8 cellular contexts compared by ENCODE assay signal in the genomic region with DNA sequence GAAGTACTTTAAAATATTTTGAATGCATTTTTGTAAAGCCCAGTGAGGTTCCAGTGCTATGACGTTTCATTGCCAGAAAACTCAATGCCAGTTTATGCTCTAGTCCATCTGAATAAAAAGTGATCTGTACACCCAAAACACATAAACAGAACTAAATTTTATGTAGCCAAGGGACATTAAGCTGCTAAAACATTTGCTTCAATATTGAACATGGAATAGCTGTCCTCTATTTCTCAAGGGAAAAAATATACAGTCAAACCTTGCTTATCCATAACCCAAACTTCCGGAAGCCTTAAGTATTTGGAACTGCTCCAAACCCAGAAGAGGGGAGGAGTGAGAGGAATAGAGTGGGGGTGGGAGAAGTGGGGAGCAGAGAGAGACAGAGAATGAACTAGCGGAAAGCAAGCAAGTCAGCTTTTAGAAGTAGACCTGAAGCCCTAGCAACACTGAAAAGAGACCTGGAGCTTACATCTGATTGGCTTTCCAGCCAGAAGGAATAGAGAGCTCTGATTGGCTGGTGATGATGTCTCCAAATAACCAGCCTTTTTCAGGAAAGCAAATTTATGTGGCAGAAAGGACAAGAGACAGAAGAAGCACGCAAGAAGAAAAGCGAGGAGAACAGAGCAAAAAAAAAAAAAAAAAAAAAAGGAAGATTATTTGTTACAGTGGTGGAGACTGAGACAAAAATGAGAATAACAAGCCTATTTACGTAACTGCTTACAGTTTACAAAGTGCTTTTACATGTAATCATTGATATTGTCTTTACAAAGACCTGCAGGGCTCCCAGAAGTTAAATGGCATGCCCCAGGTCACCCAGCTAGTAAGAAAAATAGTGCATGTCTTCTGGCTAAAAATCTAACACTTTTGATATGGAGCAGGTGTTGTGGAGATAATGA.
DNase-seq lines count a peak whose midpoint lies in the region; ATAC-seq and TF ChIP-seq lines count a peak whose summit lies in the region.

No MANE protein-coding gene starts in this region.

- peak; percentile 56 for ATAC-seq in CD4-positive, alpha-beta T cell (ENCODE audit: poor library complexity)
- ATAC-seq in GM21367 (IDR thresholded peaks at IDR 0.05; ENCODE audit: unreplicated experiment): peak; percentile 46
- peak; percentile 75 to 76 for ATAC-seq in gastrocnemius medialis
- ATAC-seq in GM21717 (IDR thresholded peaks at IDR 0.05; ENCODE audit: unreplicated experiment): no peak

- peak overlapping the region; percentile 83 for H3K9ac ChIP-seq in KMS-11

- no peaks in the 10 kb centered on the region for H4K20me1 ChIP-seq in KMS-11 (ENCODE audit: insufficient read depth)

- H3K36me3 ChIP-seq in KMS-11 (ENCODE audit: insufficient read depth) (no peaks in the 10 kb centered on the region), right atrium auricular region (no peaks in the 10 kb centered on the region), gastrocnemius medialis (no peaks in the 10 kb centered on the region)

- H3K27ac Mint-ChIP-seq in CD4-positive, alpha-beta T cell: no peak overlapping the region

- peak in 1 of 2 donors; percentile 26 for TF ChIP-seq POLR2A in gastrocnemius medialis (IDR thresholded peaks at IDR 0.05)

- H3K4me1 Mint-ChIP-seq in CD4-positive, alpha-beta T cell (ENCODE audit: low read depth): peaks cover 7% of the 10 kb centered on the region

- peak overlapping the region; percentile 84 for H3K4me2 ChIP-seq in KMS-11

- intact Hi-C loops in CD4-positive, alpha-beta T cell (cut with DNase I, micrococcal nuclease): loop anchor here (5.0 to 10.0 kb wide), 4 partner anchors 165 to 272 kb away; no protein-coding TSS in a partner anchor
- intact Hi-C loops in gastrocnemius medialis (cut with DNase I; ENCODE audit: low total_unique reads): loop anchor here (5.0 kb wide), 2 partner anchors 165 to 270 kb away; no protein-coding TSS in a partner anchor

- no peak overlapping the region for H3K4me3 Mint-ChIP-seq in CD4-positive, alpha-beta T cell

- H3K4me3 ChIP-seq in KMS-11 (IDR thresholded peaks at IDR 0.05; ENCODE audit: insufficient read depth, low read depth, low read length) (no peak overlapping the region), right atrium auricular region (peak overlapping the region in 1 of 2 donors; percentile 27), gastrocnemius medialis (peak overlapping the region in 3 of 4 donors; percentile 16 to 30 (median 29))

- H3K4me1 ChIP-seq in KMS-11 (ENCODE audit: low read depth, poor library complexity, severe bottlenecking): peaks cover 91% of the 10 kb centered on the region
- peaks cover 0 to 36% of the 10 kb centered on the region in 2 donors for H3K4me1 ChIP-seq in right atrium auricular region
- H3K4me1 ChIP-seq in gastrocnemius medialis: peaks cover 12 to 20% of the 10 kb centered on the region in 2 donors

- peak overlapping the region; percentile 23; the same call in 1 of the 2 replicates for H2AFZ ChIP-seq in KMS-11 (ENCODE audit: low read depth)

- H3K27ac ChIP-seq in CD4-positive, alpha-beta T cell (ENCODE audit: low read depth, low read length): peak overlapping the region; percentile 77
- H3K27ac ChIP-seq in KMS-11: peak overlapping the region; percentile 99
- H3K27ac ChIP-seq in angular gyrus (ENCODE audit: low read depth, low read length): peak overlapping the region; percentile 4
- peak overlapping the region; percentile 56 to 74 for H3K27ac ChIP-seq in right atrium auricular region
- H3K27ac ChIP-seq in gastrocnemius medialis: peak overlapping the region; percentile 22 to 56 (median 41)

- peak in 1 of 10 experiments; percentile 5 for DNase-seq in CD4-positive, alpha-beta T cell
- DNase-seq in right atrium auricular region (ENCODE audit: low spot score) (no peak), gastrocnemius medialis (peak; percentile 16 to 18), NCI-H1048 (lab: John Stamatoyannopoulos, UW) (no peak)

- CTCF ChIA-PET in CD4-positive, alpha-beta T cell (lab: Charles Lee): interaction anchor here (0.7 to 1.6 kb wide), 5 partner anchors 9 to 589 kb away, joined by 3 to 5 read pairs (median 3); no protein-coding TSS in a partner anchor

- TF ChIP-seq CTCF in CD4-positive, alpha-beta T cell (IDR thresholded peaks at IDR 0.05): no peak
- TF ChIP-seq CTCF in KMS-11 (conservative IDR thresholded peaks at IDR 0.05; ENCODE audit: low read depth, low read length) (no peak), right atrium auricular region (IDR thresholded peaks at IDR 0.05) (no peak), gastrocnemius medialis (IDR thresholded peaks at IDR 0.05 in 4 of 5, conservative IDR thresholded peaks at IDR 0.05 in 1 of 5) (no peak)

- H3K9me3 ChIP-seq in CD4-positive, alpha-beta T cell (ENCODE audit: control insufficient read depth, low read length): no peaks in the 10 kb centered on the region
- H3K9me3 ChIP-seq in right atrium auricular region (no peaks in the 10 kb centered on the region), gastrocnemius medialis (no peaks in the 10 kb centered on the region)

- H3K79me2 ChIP-seq in KMS-11 (ENCODE audit: insufficient read depth, low read depth): no peaks in the 10 kb centered on the region

- no peaks in the 10 kb centered on the region for H3K9me3 Mint-ChIP-seq in CD4-positive, alpha-beta T cell

- no peaks in the 10 kb centered on the region for H3K36me3 Mint-ChIP-seq in CD4-positive, alpha-beta T cell (ENCODE audit: low read depth)

- POLR2A ChIA-PET in CD4-positive, alpha-beta T cell (lab: Charles Lee): interaction anchor here (0.6 to 8.6 kb wide), 11 partner anchors 9 to 568 kb away, joined by 3 to 168 read pairs (median 3); a partner anchor contains a TSS

- in situ Hi-C loops in gastrocnemius medialis (cut with MboI; ENCODE audit: low sequenced_read_pairs in 4 of 4): loop anchor here in 1 of 4 donors (5.0 kb wide), 1 partner anchor 525 kb away; a partner anchor contains a TSS

- H3K27me3 ChIP-seq in CD4-positive, alpha-beta T cell (ENCODE audit: control insufficient read depth, insufficient read depth, low read length): no peaks in the 10 kb centered on the region
- H3K27me3 ChIP-seq in KMS-11 (ENCODE audit: insufficient read depth, low read depth): no peaks in the 10 kb centered on the region
- no peaks in the 10 kb centered on the region for H3K27me3 ChIP-seq in right atrium auricular region
- H3K27me3 ChIP-seq in gastrocnemius medialis: no peaks in the 10 kb centered on the region

- no peaks in the 10 kb centered on the region for H3K27me3 Mint-ChIP-seq in CD4-positive, alpha-beta T cell

Comparison
In these comparisons a context has a peak if more than half of its experiments do, and no peak if none do; other contexts are left out.
1. DNase-seq: peak in gastrocnemius medialis (2 of 2); none in right atrium auricular region (single experiment) and NCI-H1048 (single experiment).
2. H3K27ac ChIP-seq: peak in every context shown above with its lines; median percentile 99 in KMS-11; 77 in CD4-positive, alpha-beta T cell; 65 in right atrium auricular region; 41 in gastrocnemius medialis; 4 in angular gyrus.